In the genomic region with DNA sequence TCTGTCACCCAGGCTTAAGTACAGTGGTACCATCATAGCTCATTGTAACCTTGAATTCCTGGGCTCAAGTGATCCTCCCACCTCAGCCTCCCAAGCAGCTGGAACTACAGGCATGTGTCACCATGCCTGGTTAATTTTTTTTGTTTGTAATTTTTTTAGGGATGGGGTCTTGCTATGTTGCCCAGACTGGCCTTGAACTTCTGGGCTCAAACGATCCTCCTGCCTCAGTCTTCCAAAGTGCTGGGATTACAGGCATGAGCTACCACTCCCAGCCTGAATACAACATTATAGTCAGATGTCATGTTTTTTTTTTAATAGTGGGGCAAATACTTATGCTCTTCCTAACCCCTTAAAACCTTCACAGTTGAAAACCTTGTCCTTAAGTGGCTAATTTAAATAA, we compare ENCODE assay signal across 3 cellular contexts.
TF ChIP-seq lines count a peak whose summit lies in the region.

No MANE protein-coding gene starts in this region.

TF ChIP-seq in HEK293, 187 proteins besides CTCF, POLR2A, EP300 and RAD21:
- TF ChIP-seq ZNF121 (tag by site-specific recombination; IDR thresholded peaks at IDR 0.05): peak; percentile 58; the same call in 1 of the 2 replicates

TF ChIP-seq in WTC11, 78 proteins besides CTCF, POLR2A, EP300 and RAD21:
- TF ChIP-seq ZNF121 (CRISPR knock-in tag; IDR thresholded peaks at IDR 0.05): 0 out of 2 replicates have a peak, but pooled peaks have one; percentile 20

TF ChIP-seq in K562, 482 proteins besides CTCF, POLR2A, EP300 and RAD21:
- peak; percentile 52; the same call in 1 of the 2 replicates for TF ChIP-seq ZNF121 (CRISPR knock-in tag; conservative IDR thresholded peaks at IDR 0.05)
